ENCODE assay signal across 1 cellular context in genomic region chr6:15264902-15265761, GRCh38.
TF ChIP-seq lines count a peak whose summit lies in the region.

No MANE protein-coding gene starts in this region.

TF ChIP-seq in H1, 55 proteins besides CTCF, POLR2A, EP300 and RAD21 (continued from another document):
- no peak for TF ChIP-seq SIRT6 (IDR thresholded peaks at IDR 0.05; ENCODE audit: low read length)
- TF ChIP-seq CREB1 (IDR thresholded peaks at IDR 0.05): no peak
- no peak for TF ChIP-seq CBX8 (IDR thresholded peaks at IDR 0.05; ENCODE audit: borderline replicate concordance, low read depth, low read length)
- peak; percentile 84; the same call in 1 of the 2 replicates for TF ChIP-seq POU5F1 (IDR thresholded peaks at IDR 0.05; ENCODE audit: low read depth, low read length)
- TF ChIP-seq USF2 (IDR thresholded peaks at IDR 0.05; ENCODE audit: low read length): no peak
- no peak for TF ChIP-seq POLR2AphosphoS5 (IDR thresholded peaks at IDR 0.05; ENCODE audit: low read depth, low read length)
- TF ChIP-seq SAP30 (IDR thresholded peaks at IDR 0.05; ENCODE audit: insufficient read depth, insufficient replicate concordance, low read length): peak; percentile 95
- 0 out of 2 replicates have a peak, but pooled peaks have one; percentile 16 for TF ChIP-seq CHD2 (IDR thresholded peaks at IDR 0.05; ENCODE audit: low read length)
- 0 out of 2 replicates have a peak, but pooled peaks have one; percentile 12 for TF ChIP-seq JUND (IDR thresholded peaks at IDR 0.05; ENCODE audit: low read length)
- TF ChIP-seq E2F6 (IDR thresholded peaks at IDR 0.05): no peak
- TF ChIP-seq CEBPB (IDR thresholded peaks at IDR 0.05; ENCODE audit: low read depth, low read length): peak; percentile 81
- no peak for TF ChIP-seq JUN (IDR thresholded peaks at IDR 0.05; ENCODE audit: low read depth, low read length)
- no peak for TF ChIP-seq RFX5 (IDR thresholded peaks at IDR 0.05; ENCODE audit: borderline replicate concordance, low read depth, low read length)
